11 cellular contexts compared by ENCODE assay signal in the genomic region with DNA sequence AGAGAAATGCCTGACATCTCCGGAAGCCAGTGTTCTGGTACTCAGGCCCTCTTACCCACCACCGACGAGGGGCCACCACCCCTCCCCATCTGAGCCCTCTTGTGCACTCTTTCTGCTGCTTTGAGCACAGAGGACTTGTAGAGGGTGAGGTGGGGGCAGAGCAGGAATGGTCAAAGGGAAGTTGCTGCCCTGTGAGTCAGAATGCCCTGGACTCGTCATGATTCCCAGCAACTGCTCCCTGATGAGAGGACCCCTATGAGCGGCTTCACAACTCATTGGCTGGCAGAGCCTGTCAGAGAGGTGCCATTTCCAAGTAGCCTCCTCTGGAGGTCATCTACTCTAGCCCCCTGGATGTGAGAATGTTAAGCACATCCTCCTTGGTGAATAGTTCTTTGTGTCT. TPM values are rescaled to one million over a fixed set of nuclear protein-coding genes. Genes with fewer than 3 reads are reported as not detected.
A peak's percentile ranks its signal among the peaks of the same experiment; 100 is the strongest.
DNase-seq lines count a peak whose midpoint lies in the region; ATAC-seq and TF ChIP-seq lines count a peak whose summit lies in the region.
"Had no signal": no experiment of that assay in that cellular context is flagged by ENCODE, and none has a peak within 500 bp of the region (broad histone marks: within the 10 kb centered on the region; RNA-seq: fewer than 3 reads in every experiment).

No MANE protein-coding gene starts in this region.

- no peaks in the 10 kb centered on the region for H3K9me3 Mint-ChIP-seq in activated T-helper 17 cell treated with anti-CD3 and anti-CD28 coated beads, Interleukin-2, amount 50 U/mL, for 72 hours
- H3K9me3 Mint-ChIP-seq: nephron progenitor cell had no signal

- H3K4me1 ChIP-seq in skeletal muscle tissue (ENCODE audit: control insufficient read depth in 3 of 3, insufficient read depth in 3 of 3, low read length in 3 of 3) (peaks cover 0 to 4% (median 0%) of the 10 kb centered on the region in 3 donors), Peyer's patch (peaks cover 0 to 16% (median 8%) of the 10 kb centered on the region in 4 donors)

- peak overlapping the region; percentile 96 for H3K27ac Mint-ChIP-seq in activated T-helper 17 cell treated with anti-CD3 and anti-CD28 coated beads, Interleukin-2, amount 50 U/mL, for 72 hours
- H3K27ac Mint-ChIP-seq: nephron progenitor cell had no signal

- H3K9ac ChIP-seq in skeletal muscle tissue (ENCODE audit: low read depth in 1 of 3, low read length in 3 of 3), result peak overlapping the region in 2 of 3 donors; percentile 58 to 65

- no peaks in the 10 kb centered on the region for H3K36me3 ChIP-seq in H7 (replicated peaks; ENCODE audit: control insufficient read depth, insufficient read depth, low read length)
- H3K36me3 ChIP-seq in skeletal muscle tissue (ENCODE audit: control insufficient read depth in 3 of 3, insufficient read depth in 3 of 3, low read length in 3 of 3), result peaks cover 0 to 2% (median 0%) of the 10 kb centered on the region in 3 donors
- no peaks in the 10 kb centered on the region for H3K36me3 ChIP-seq in Peyer's patch

- peaks cover 5% of the 10 kb centered on the region for H3K36me3 Mint-ChIP-seq in activated T-helper 17 cell treated with anti-CD3 and anti-CD28 coated beads, Interleukin-2, amount 50 U/mL, for 72 hours (ENCODE audit: low read depth)

- no peaks in the 10 kb centered on the region for H3K27me3 ChIP-seq in H7 (ENCODE audit: control insufficient read depth, insufficient read depth, low read length)
- no peaks in the 10 kb centered on the region for H3K27me3 ChIP-seq in skeletal muscle tissue (ENCODE audit: control insufficient read depth in 3 of 3, insufficient read depth in 3 of 3, low read length in 3 of 3)
- no peaks in the 10 kb centered on the region for H3K27me3 ChIP-seq in Peyer's patch

- H3K9me3 ChIP-seq in skeletal muscle tissue (ENCODE audit: control insufficient read depth in 3 of 3, low read length in 3 of 3) (no peaks in the 10 kb centered on the region), Peyer's patch (no peaks in the 10 kb centered on the region)

- H3K4me3 ChIP-seq in H7 (ENCODE audit: insufficient read depth, low read depth, low read length) (no peak overlapping the region), skeletal muscle tissue (ENCODE audit: low read length in 3 of 3) (peak overlapping the region; percentile 51 to 69 (median 60)), Peyer's patch (peak overlapping the region in 2 of 4 donors; percentile 21 to 24)

- H3K27me3 Mint-ChIP-seq in activated T-helper 17 cell treated with anti-CD3 and anti-CD28 coated beads, Interleukin-2, amount 50 U/mL, for 72 hours, result no peaks in the 10 kb centered on the region

- no peak overlapping the region for H3K4me3 Mint-ChIP-seq in activated T-helper 17 cell treated with anti-CD3 and anti-CD28 coated beads, Interleukin-2, amount 50 U/mL, for 72 hours
- H3K4me3 Mint-ChIP-seq: nephron progenitor cell had no signal

- H3K27ac ChIP-seq in skeletal muscle tissue (ENCODE audit: low read depth, low read length) (peak overlapping the region; percentile 80), Peyer's patch (peak overlapping the region in 2 of 4 donors; percentile 22 to 54)

- no peak for TF ChIP-seq POLR2A in Peyer's patch (IDR thresholded peaks at IDR 0.05)

- DNase-seq in H7 (peak; percentile 32), glomerular visceral epithelial cell (ENCODE audit: extremely low spot score) (peak; percentile 66), NCI-H187 (lab: John Stamatoyannopoulos, UW) (no peak), Peyer's patch (no peak)
- DNase-seq in central memory CD4-positive, alpha-beta T cell, result no peak
- DNase-seq: activated CD4-positive, alpha-beta T cell treated with anti-CD3 and anti-CD28 coated beads for 1 hour; nephron progenitor cell; OCI-M1 had no signal

- ATAC-seq in activated T-helper 17 cell treated with anti-CD3 and anti-CD28 coated beads, Interleukin-2, amount 50 U/mL, for 72 hours (replicated peaks), result no peak
- ATAC-seq in GM21447 (IDR thresholded peaks at IDR 0.05; ENCODE audit: unreplicated experiment), result no peak

- no peak for TF ChIP-seq CTCF in Peyer's patch (IDR thresholded peaks at IDR 0.05)

- peaks cover 30% of the 10 kb centered on the region for H3K4me1 Mint-ChIP-seq in activated T-helper 17 cell treated with anti-CD3 and anti-CD28 coated beads, Interleukin-2, amount 50 U/mL, for 72 hours

RNA-seq across cellular contexts. Expression of a gene that starts 0.8 kb away (rescaled TPM):
- total RNA-seq in H7 (2014; rRNA removed; shearing (Covaris generic)), result 4.6 and 6.4 TPM in 2 replicates
- total RNA-seq in activated T-helper 17 cell treated with anti-CD3 and anti-CD28 coated beads, Interleukin-2, amount 50 U/mL, for 72 hours, result 1 to 10 TPM; 3.3 to 4.1 TPM
- 17.2 TPM for total RNA-seq in skeletal muscle tissue
- total RNA-seq in Peyer's patch, result 10 to 100 TPM in 1 of 4 donors, 1 to 10 TPM in 3; 3.2 to 24.8 (median 7.9) TPM

RNA-seq across cellular contexts. Expression of a gene that starts 9.1 kb away (rescaled TPM):
- not detected in 2 replicates for total RNA-seq in H7 (2014; rRNA removed; shearing (Covaris generic))
- total RNA-seq in activated T-helper 17 cell treated with anti-CD3 and anti-CD28 coated beads, Interleukin-2, amount 50 U/mL, for 72 hours, result under 1 TPM; 0.54 to 0.90 TPM
- not detected for total RNA-seq in skeletal muscle tissue
- total RNA-seq in Peyer's patch, result 1 to 10 TPM in 2 of 4 donors, under 1 TPM in 2; 0.40 to 1.7 (median 0.99) TPM

RNA-seq across cellular contexts. Expression of a gene that starts 20.9 kb away (rescaled TPM):
- total RNA-seq in H7 (2014; rRNA removed; shearing (Covaris generic)), result 0.15 and 0.21 TPM in 2 replicates
- 100 to 1,000 TPM; 360 to 423 TPM for total RNA-seq in activated T-helper 17 cell treated with anti-CD3 and anti-CD28 coated beads, Interleukin-2, amount 50 U/mL, for 72 hours
- total RNA-seq in skeletal muscle tissue (14.6 TPM), Peyer's patch (10 to 100 TPM in 3 of 4 donors, 1 to 10 TPM in 1; 9.5 to 48.7 (median 18.0) TPM)

RNA-seq across cellular contexts. Expression of a gene that starts 22.4 kb away (rescaled TPM):
- 6.3 and 9.8 TPM in 2 replicates for total RNA-seq in H7 (2014; rRNA removed; shearing (Covaris generic))
- total RNA-seq in activated T-helper 17 cell treated with anti-CD3 and anti-CD28 coated beads, Interleukin-2, amount 50 U/mL, for 72 hours, result 10 to 100 TPM; 23.4 to 41.5 TPM
- total RNA-seq in skeletal muscle tissue (16.2 TPM), Peyer's patch (10 to 100 TPM in 1 of 4 donors, 1 to 10 TPM in 2, under 1 TPM in 1; 0.35 to 23.9 (median 3.4) TPM)

RNA-seq across cellular contexts. Expression of a gene that starts 57.8 kb away (rescaled TPM):
- 7.7 and 8.6 TPM in 2 replicates for total RNA-seq in H7 (2014; rRNA removed; shearing (Covaris generic))
- total RNA-seq in activated T-helper 17 cell treated with anti-CD3 and anti-CD28 coated beads, Interleukin-2, amount 50 U/mL, for 72 hours, result 1 to 10 TPM; 5.6 to 9.2 TPM
- total RNA-seq in skeletal muscle tissue (12.0 TPM), Peyer's patch (10 to 100 TPM in 1 of 4 donors, 1 to 10 TPM in 1, not detected in 2; 3.1 to 11.6 TPM)

Comparison
In these comparisons a context has a peak if more than half of its experiments do, and no peak if none do; other contexts are left out.
1. DNase-seq: peak in H7 (single experiment) and glomerular visceral epithelial cell (single experiment); none in NCI-H187 (0 of 2), central memory CD4-positive, alpha-beta T cell (single experiment) and Peyer's patch (0 of 3).